8 cellular contexts compared by ENCODE assay signal in genomic region chr3:120741320-120741719, GRCh38. TPM values are rescaled to one million over a fixed set of nuclear protein-coding genes. Genes with fewer than 3 reads are reported as not detected.
DNase-seq lines count a peak whose midpoint lies in the region; ATAC-seq and TF ChIP-seq lines count a peak whose summit lies in the region.

No MANE protein-coding gene starts in this region.

- POLR2A ChIA-PET in CD4-positive, alpha-beta T cell (lab: Charles Lee) = interaction anchor here (0.8 to 3.9 kb wide), 5 partner anchors 22 to 646 kb away, joined by 3 to 71 read pairs (median 14); partner anchors contain the start of gene NDUFB4

- peak overlapping the region; percentile 95 for H3K4me3 Mint-ChIP-seq in CD4-positive, alpha-beta T cell
- H3K4me3 Mint-ChIP-seq in nephron progenitor cell = peak overlapping the region; percentile 92

- CTCF ChIA-PET in CD4-positive, alpha-beta T cell (lab: Charles Lee) = interaction anchor here (1.2 kb wide), 1 partner anchor 183 kb away, joined by 4 read pairs; no protein-coding TSS in a partner anchor

- no peaks in the 10 kb centered on the region for H3K9me3 ChIP-seq in CD4-positive, alpha-beta T cell (ENCODE audit: control insufficient read depth, low read length)
- no peaks in the 10 kb centered on the region for H3K9me3 ChIP-seq in colonic mucosa

- no peaks in the 10 kb centered on the region for H3K36me3 ChIP-seq in colonic mucosa

- H3K4me1 Mint-ChIP-seq in CD4-positive, alpha-beta T cell (ENCODE audit: low read depth) = peaks cover 50% of the 10 kb centered on the region
- H3K4me1 Mint-ChIP-seq in nephron progenitor cell = peaks cover 39% of the 10 kb centered on the region

- H3K4me1 ChIP-seq in colonic mucosa = no peaks in the 10 kb centered on the region

- H3K4me3 ChIP-seq in LNCaP clone FGC (ENCODE audit: low read depth, low read length) (peak overlapping the region; percentile 99), colonic mucosa (peak overlapping the region; percentile 93)

- H3K9me3 Mint-ChIP-seq in CD4-positive, alpha-beta T cell = no peaks in the 10 kb centered on the region
- H3K9me3 Mint-ChIP-seq in nephron progenitor cell = peaks cover 33% of the 10 kb centered on the region

- intact Hi-C loops in CD4-positive, alpha-beta T cell (cut with DNase I, micrococcal nuclease) = loop anchor here (5.0 to 10.0 kb wide), 5 partner anchors 34 to 1277 kb away; partner anchors contain the start of genes POGLUT1 (in 2 of the 2), TMEM39A (in 2 of the 2), EAF2 (in 1 of the 2) and GSK3B (in 1 of the 2)
- intact Hi-C loops in colonic mucosa (cut with DNase I) = loop anchor here (5.0 to 10.0 kb wide), 2 partner anchors 53 to 144 kb away; partner anchors contain the start of gene NDUFB4

- ATAC-seq in CD4-positive, alpha-beta T cell (ENCODE audit: poor library complexity) = no peak
- no peak for ATAC-seq in HG02852 (IDR thresholded peaks at IDR 0.05; ENCODE audit: unreplicated experiment)
- ATAC-seq in GM19455 (IDR thresholded peaks at IDR 0.05; ENCODE audit: unreplicated experiment) = no peak

- TF ChIP-seq CTCF in CD4-positive, alpha-beta T cell (IDR thresholded peaks at IDR 0.05) = no peak
- no peak for TF ChIP-seq CTCF in LNCaP clone FGC (IDR thresholded peaks at IDR 0.05; ENCODE audit: control insufficient read depth, extremely low read depth, insufficient read depth)
- TF ChIP-seq CTCF in colonic mucosa (IDR thresholded peaks at IDR 0.05) = no peak
- TF ChIP-seq CTCF in nephron progenitor cell (IDR thresholded peaks at IDR 0.05) = no peak

- H3K9ac ChIP-seq in colonic mucosa (ENCODE audit: low read depth in 2 of 2, low read length in 2 of 2) = no peak overlapping the region

- no peaks in the 10 kb centered on the region for H3K27me3 Mint-ChIP-seq in CD4-positive, alpha-beta T cell
- no peaks in the 10 kb centered on the region for H3K27me3 Mint-ChIP-seq in nephron progenitor cell (ENCODE audit: low read depth, poor library complexity)

- no peaks in the 10 kb centered on the region for H3K27me3 ChIP-seq in CD4-positive, alpha-beta T cell (ENCODE audit: control insufficient read depth, insufficient read depth, low read length)
- H3K27me3 ChIP-seq in colonic mucosa = no peaks in the 10 kb centered on the region

- H3K27ac ChIP-seq in CD4-positive, alpha-beta T cell (ENCODE audit: low read depth, low read length) = peak overlapping the region; percentile 99
- no peak overlapping the region for H3K27ac ChIP-seq in colonic mucosa

- H3K27ac Mint-ChIP-seq in CD4-positive, alpha-beta T cell = peak overlapping the region; percentile 96
- H3K27ac Mint-ChIP-seq in nephron progenitor cell = no peak overlapping the region

- no peak for DNase-seq in CD4-positive, alpha-beta T cell
- no peak for DNase-seq in LNCaP clone FGC (ENCODE audit: low read depth)
- no peak for DNase-seq in colonic mucosa
- DNase-seq in nephron progenitor cell = no peak
- no peak for DNase-seq in activated effector memory CD4-positive, alpha-beta T cell treated with anti-CD3 and anti-CD28 coated beads, Interleukin-2, amount 50 U/mL, for 16 hours
- DNase-seq in stimulated activated naive CD4-positive, alpha-beta T cell treated with Interleukin-2 at 50 U/mL for 16 hours (lab: John Stamatoyannopoulos, UW) = no peak

- peaks cover 28% of the 10 kb centered on the region for H3K36me3 Mint-ChIP-seq in CD4-positive, alpha-beta T cell (ENCODE audit: low read depth)
- H3K36me3 Mint-ChIP-seq in nephron progenitor cell (ENCODE audit: low read depth) = peaks cover 35% of the 10 kb centered on the region

RNA-seq across cellular contexts. Expression of gene RABL3, which starts 1.0 kb away (rescaled TPM):
- 10 to 100 TPM; 12.9 to 13.6 TPM for total RNA-seq in CD4-positive, alpha-beta T cell
- 10 to 100 TPM; 25.5 to 30.5 TPM for total RNA-seq in colonic mucosa

RNA-seq across cellular contexts. Expression of gene GTF2E1, which starts 1.2 kb away (rescaled TPM):
- 1 to 10 TPM; 6.3 to 7.5 TPM for total RNA-seq in CD4-positive, alpha-beta T cell
- total RNA-seq in colonic mucosa = 10 to 100 TPM; 15.2 to 17.9 TPM

RNA-seq across cellular contexts. Expression of gene HGD, which starts 59.3 kb away (rescaled TPM):
- 1 to 10 TPM; 2.0 to 2.9 TPM for total RNA-seq in CD4-positive, alpha-beta T cell
- 10 to 100 TPM; 37.6 to 48.5 TPM for total RNA-seq in colonic mucosa

Comparison
In these comparisons a context has a peak if more than half of its experiments do, and no peak if none do; other contexts are left out.
1. RNA of gene HGD, which starts 59.3 kb away (total RNA-seq): 37.6 to 48.5 TPM in colonic mucosa; 2.0 to 2.9 TPM in CD4-positive, alpha-beta T cell; every median in the first group is over 4 times any median in the second.